ENCODE assay signal across 1 cellular context in genomic region chr12:130957304-130957621, GRCh38.
TF ChIP-seq lines count a peak whose summit lies in the region.

No MANE protein-coding gene starts in this region.

TF ChIP-seq in K562, 482 proteins besides CTCF, POLR2A, EP300 and RAD21 (continued from another document):
- TF ChIP-seq, protein P1, sequence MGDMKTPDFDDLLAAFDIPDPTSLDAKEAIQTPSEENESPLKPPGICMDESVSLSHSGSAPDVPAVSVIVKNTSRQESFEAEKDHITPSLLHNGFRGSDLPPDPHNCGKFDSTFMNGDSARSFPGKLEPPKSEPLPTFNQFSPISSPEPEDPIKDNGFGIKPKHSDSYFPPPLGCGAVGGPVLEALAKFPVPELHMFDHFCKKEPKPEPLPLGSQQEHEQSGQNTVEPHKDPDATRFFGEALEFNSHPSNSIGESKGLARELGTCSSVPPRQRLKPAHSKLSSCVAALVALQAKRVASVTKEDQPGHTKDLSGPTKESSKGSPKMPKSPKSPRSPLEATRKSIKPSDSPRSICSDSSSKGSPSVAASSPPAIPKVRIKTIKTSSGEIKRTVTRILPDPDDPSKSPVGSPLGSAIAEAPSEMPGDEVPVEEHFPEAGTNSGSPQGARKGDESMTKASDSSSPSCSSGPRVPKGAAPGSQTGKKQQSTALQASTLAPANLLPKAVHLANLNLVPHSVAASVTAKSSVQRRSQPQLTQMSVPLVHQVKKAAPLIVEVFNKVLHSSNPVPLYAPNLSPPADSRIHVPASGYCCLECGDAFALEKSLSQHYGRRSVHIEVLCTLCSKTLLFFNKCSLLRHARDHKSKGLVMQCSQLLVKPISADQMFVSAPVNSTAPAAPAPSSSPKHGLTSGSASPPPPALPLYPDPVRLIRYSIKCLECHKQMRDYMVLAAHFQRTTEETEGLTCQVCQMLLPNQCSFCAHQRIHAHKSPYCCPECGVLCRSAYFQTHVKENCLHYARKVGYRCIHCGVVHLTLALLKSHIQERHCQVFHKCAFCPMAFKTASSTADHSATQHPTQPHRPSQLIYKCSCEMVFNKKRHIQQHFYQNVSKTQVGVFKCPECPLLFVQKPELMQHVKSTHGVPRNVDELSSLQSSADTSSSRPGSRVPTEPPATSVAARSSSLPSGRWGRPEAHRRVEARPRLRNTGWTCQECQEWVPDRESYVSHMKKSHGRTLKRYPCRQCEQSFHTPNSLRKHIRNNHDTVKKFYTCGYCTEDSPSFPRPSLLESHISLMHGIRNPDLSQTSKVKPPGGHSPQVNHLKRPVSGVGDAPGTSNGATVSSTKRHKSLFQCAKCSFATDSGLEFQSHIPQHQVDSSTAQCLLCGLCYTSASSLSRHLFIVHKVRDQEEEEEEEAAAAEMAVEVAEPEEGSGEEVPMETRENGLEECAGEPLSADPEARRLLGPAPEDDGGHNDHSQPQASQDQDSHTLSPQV (IDR thresholded peaks at IDR 0.05): no peak
